ENCODE assay signal across 12 cellular contexts in genomic region chr5:75235711-75236110, GRCh38. TPM values are rescaled to one million over a fixed set of nuclear protein-coding genes. Genes with fewer than 3 reads are reported as not detected.
DNase-seq lines count a peak whose midpoint lies in the region; ATAC-seq and TF ChIP-seq lines count a peak whose summit lies in the region.
"Had no signal": no experiment of that assay in that cellular context is flagged by ENCODE, and none has a peak within 500 bp of the region (broad histone marks: within the 10 kb centered on the region; RNA-seq: fewer than 3 reads in every experiment).

No MANE protein-coding gene starts in this region.

- CTCF ChIA-PET in IMR-90 (lab: Yijun Ruan, JAX) = interaction anchor here (0.8 to 2.1 kb wide), 4 partner anchors 101 to 385 kb away, joined by 3 to 11 read pairs (median 4); partner anchors contain the start of gene HMGCR

- H2BK5ac ChIP-seq in IMR-90 (ENCODE audit: low read depth, low read length, poor library complexity, severe bottlenecking) (no peak overlapping the region), neuronal stem cell (ENCODE audit: low read length) (no peak overlapping the region)

- H3K9me3 ChIP-seq in IMR-90 (ENCODE audit: control insufficient read depth, insufficient read depth, low read length) (no peaks in the 10 kb centered on the region), neuronal stem cell (replicated peaks in 1 of 2; ENCODE audit: control insufficient read depth in 2 of 2, insufficient read depth in 1 of 2, low read depth in 1 of 2, low read length in 2 of 2) (no peaks in the 10 kb centered on the region)

- H3K23ac ChIP-seq in IMR-90 (ENCODE audit: low read depth, low read length) (no peak overlapping the region), neuronal stem cell (ENCODE audit: low read depth, low read length, poor library complexity) (no peak overlapping the region)

- H3K36me3 Mint-ChIP-seq in activated naive CD8-positive, alpha-beta T cell treated with anti-CD3 and anti-CD28 coated beads, Interleukin-2, amount 50 U/mL, for 24 hours (ENCODE audit: low read depth) = no peaks in the 10 kb centered on the region

- no peaks in the 10 kb centered on the region for H3K9me1 ChIP-seq in IMR-90 (ENCODE audit: insufficient read depth, low read length)

- no peaks in the 10 kb centered on the region for H4K20me1 ChIP-seq in IMR-90 (ENCODE audit: insufficient read depth, low read length)

- no peaks in the 10 kb centered on the region for H3K27me3 Mint-ChIP-seq in activated naive CD8-positive, alpha-beta T cell treated with anti-CD3 and anti-CD28 coated beads, Interleukin-2, amount 50 U/mL, for 24 hours

- H3K27ac ChIP-seq in IMR-90 (ENCODE audit: insufficient read depth, low read length) (no peak overlapping the region), neuronal stem cell (replicated peaks; ENCODE audit: low read length) (no peak overlapping the region)
- H3K27ac ChIP-seq: 22Rv1, cardiac muscle cell had no signal

- H3K18ac ChIP-seq in IMR-90 (ENCODE audit: low read depth, low read length) (no peak overlapping the region), neuronal stem cell (ENCODE audit: low read length) (no peak overlapping the region)

- TF ChIP-seq POLR2A in IMR-90 (IDR thresholded peaks at IDR 0.05; ENCODE audit: low read depth, low read length) = no peak

- H2BK120ac ChIP-seq in IMR-90 (ENCODE audit: low read depth, low read length) (no peak overlapping the region), neuronal stem cell (ENCODE audit: low read depth, low read length) (no peak overlapping the region)

- H2AK9ac ChIP-seq in IMR-90 (replicated peaks; ENCODE audit: low read depth, low read length, poor library complexity) = no peak overlapping the region

- H3K79me1 ChIP-seq in IMR-90 (ENCODE audit: low read depth in 1 of 2, low read length in 2 of 2) (no peaks in the 10 kb centered on the region), neuronal stem cell (ENCODE audit: low read depth, low read length) (no peaks in the 10 kb centered on the region)

- peak overlapping the region; percentile 86 for H3K4me3 Mint-ChIP-seq in activated naive CD8-positive, alpha-beta T cell treated with anti-CD3 and anti-CD28 coated beads, Interleukin-2, amount 50 U/mL, for 24 hours

- H2BK15ac ChIP-seq in IMR-90 (ENCODE audit: low read depth, low read length) (no peak overlapping the region), neuronal stem cell (ENCODE audit: low read length) (no peak overlapping the region)

- dilution Hi-C loops in IMR-90 (cut with HindIII; ENCODE audit: low sequenced_read_pairs, unreplicated experiment) = no loop called here

- H3K36me3 ChIP-seq in IMR-90 (ENCODE audit: control insufficient read depth, insufficient read depth, low read length) = no peaks in the 10 kb centered on the region
- no peaks in the 10 kb centered on the region for H3K36me3 ChIP-seq in neuronal stem cell (replicated peaks in 1 of 2; ENCODE audit: control insufficient read depth in 2 of 2, insufficient read depth in 2 of 2, low read length in 2 of 2)
- H3K36me3 ChIP-seq: cardiac muscle cell had no signal

- H3K4me1 Mint-ChIP-seq in activated naive CD8-positive, alpha-beta T cell treated with anti-CD3 and anti-CD28 coated beads, Interleukin-2, amount 50 U/mL, for 24 hours = peaks cover 19% of the 10 kb centered on the region

- DNase-seq in DMS53 (lab: John Stamatoyannopoulos, UW) (peak; percentile 40), DMS53 treated with DMSO at 0.1 percent for 48 hours (lab: John Stamatoyannopoulos, UW; ENCODE audit: unreplicated experiment) (no peak), IMR-90 (no peak), neuronal stem cell (ENCODE audit: low spot score) (no peak), NCI-H2081 treated with DMSO at 0.1 percent for 48 hours (lab: John Stamatoyannopoulos, UW) (no peak)
- DNase-seq in activated naive CD8-positive, alpha-beta T cell treated with anti-CD3 and anti-CD28 coated beads, Interleukin-2, amount 50 U/mL, for 24 hours = no peak
- DNase-seq: RPMI8226, small intestine had no signal

- ATAC-seq in IMR-90 (ENCODE audit: low read depth) = no peak
- ATAC-seq in activated naive CD8-positive, alpha-beta T cell treated with anti-CD3 and anti-CD28 coated beads, Interleukin-2, amount 50 U/mL, for 24 hours = no peak
- no peak for ATAC-seq in GM21717 (IDR thresholded peaks at IDR 0.05; ENCODE audit: unreplicated experiment)
- no peak for ATAC-seq in HG03159 (IDR thresholded peaks at IDR 0.05; ENCODE audit: unreplicated experiment)

- H3K4me2 ChIP-seq in IMR-90 (ENCODE audit: low read depth, low read length) (no peak overlapping the region), neuronal stem cell (ENCODE audit: insufficient read depth, low read length, poor library complexity, severe bottlenecking) (peak overlapping the region; percentile 57)

- no peak overlapping the region for H4K5ac ChIP-seq in IMR-90 (ENCODE audit: low read depth, low read length)

- no peak overlapping the region for H2BK20ac ChIP-seq in IMR-90 (ENCODE audit: low read depth, low read length)

- POLR2A ChIA-PET in IMR-90 (lab: Charles Lee; ENCODE audit: unreplicated experiment) = no interaction called here

- H3K4me1 ChIP-seq in IMR-90 (ENCODE audit: control insufficient read depth, insufficient read depth, low read length) (peaks cover 3% of the 10 kb centered on the region), neuronal stem cell (ENCODE audit: control insufficient read depth in 2 of 2, insufficient read depth in 1 of 2, low read depth in 1 of 2, low read length in 2 of 2) (peaks cover 5 to 7% of the 10 kb centered on the region in 2 donors)

- H2BK12ac ChIP-seq in neuronal stem cell (ENCODE audit: low read length) = no peak overlapping the region

- H3K56ac ChIP-seq in IMR-90 (ENCODE audit: extremely low read depth, insufficient read depth, low read length) = no peak overlapping the region

- H3K9ac ChIP-seq in IMR-90 (ENCODE audit: low read depth, low read length) = no peak overlapping the region
- no peak overlapping the region for H3K9ac ChIP-seq in neuronal stem cell (ENCODE audit: low read depth, low read length, poor library complexity)

- no peak for TF ChIP-seq RAD21 in IMR-90 (IDR thresholded peaks at IDR 0.05; ENCODE audit: low read length)

- in situ Hi-C loops in IMR-90 (cut with MboI; ENCODE audit: low sequenced_read_pairs) = no loop called here

- BruUV-seq in IMR-90 (replicated peaks; lab: Mats Ljungman, UMichigan) = no TSS peak

- H2AFZ ChIP-seq in IMR-90 (replicated peaks; ENCODE audit: low read length, poor library complexity) (no peak overlapping the region), neuronal stem cell (ENCODE audit: low read length) (peak overlapping the region; percentile 90)

- WGBS in IMR-90 (ENCODE audit: extremely low coverage in 2 of 2, insufficient read length in 1 of 2), 2 experiments = no CpG with 5 or more reads among the region's 4 CpGs
- no CpG with 5 or more reads among the region's 4 CpGs for WGBS in neuronal stem cell (ENCODE audit: extremely low coverage in 2 of 2, insufficient read length in 2 of 2, insufficient replicate concordance in 1 of 2), 2 donors

- H3K4ac ChIP-seq in IMR-90 (ENCODE audit: low read depth, low read length) = no peak overlapping the region
- H3K4ac ChIP-seq in neuronal stem cell (ENCODE audit: low read length) = no peak overlapping the region

- H3K4me3 ChIP-seq in IMR-90 (ENCODE audit: insufficient read depth, low read depth, low read length) = no peak overlapping the region
- peak overlapping the region in 1 of 2 donors; percentile 60 for H3K4me3 ChIP-seq in neuronal stem cell (ENCODE audit: low read length in 2 of 2)

- intact Hi-C loops in IMR-90 (cut with micrococcal nuclease) = loop anchor here (1.0 to 10.0 kb wide), 7 partner anchors 101 to 1022 kb away; no protein-coding TSS in a partner anchor

- H4K8ac ChIP-seq in IMR-90 (ENCODE audit: low read depth in 2 of 2, low read length in 2 of 2) (peak overlapping the region; percentile 89 to 97; a peak in 3 of 4 replicates), neuronal stem cell (ENCODE audit: low read depth, low read length) (no peak overlapping the region)

- no peak for TF ChIP-seq CTCF in IMR-90 (conservative IDR thresholded peaks at IDR 0.05; ENCODE audit: low read depth, low read length)

- H4K91ac ChIP-seq in IMR-90 (ENCODE audit: insufficient read depth, low read depth, low read length) (no peak overlapping the region), neuronal stem cell (ENCODE audit: low read depth, low read length, poor library complexity) (no peak overlapping the region)

- H3K27me3 ChIP-seq in IMR-90 (ENCODE audit: control insufficient read depth, insufficient read depth, low read length) (no peaks in the 10 kb centered on the region), neuronal stem cell (ENCODE audit: control insufficient read depth in 3 of 3, insufficient read depth in 3 of 3, low read depth in 1 of 3, low read length in 3 of 3) (no peaks in the 10 kb centered on the region)
- H3K27me3 ChIP-seq: cardiac muscle cell had no signal

- no peak overlapping the region for H2AK5ac ChIP-seq in IMR-90 (ENCODE audit: low read depth, low read length)
- H2AK5ac ChIP-seq in neuronal stem cell (ENCODE audit: low read depth, low read length) = no peak overlapping the region

- H3K27ac Mint-ChIP-seq in activated naive CD8-positive, alpha-beta T cell treated with anti-CD3 and anti-CD28 coated beads, Interleukin-2, amount 50 U/mL, for 24 hours = peak overlapping the region; percentile 99

- H3K9me3 Mint-ChIP-seq in activated naive CD8-positive, alpha-beta T cell treated with anti-CD3 and anti-CD28 coated beads, Interleukin-2, amount 50 U/mL, for 24 hours = no peaks in the 10 kb centered on the region

- H3K14ac ChIP-seq in IMR-90 (replicated peaks; ENCODE audit: low read depth, low read length) = no peak overlapping the region
- no peak overlapping the region for H3K14ac ChIP-seq in neuronal stem cell (ENCODE audit: low read length)

TF ChIP-seq in IMR-90, 13 proteins besides CTCF, POLR2A, EP300 and RAD21 (continues in another document):
- no peak for TF ChIP-seq CEBPB (IDR thresholded peaks at IDR 0.05; ENCODE audit: low read depth, low read length)
- no peak for TF ChIP-seq RFX5 (IDR thresholded peaks at IDR 0.05; ENCODE audit: low read depth, low read length)
- TF ChIP-seq NFE2L2 (IDR thresholded peaks at IDR 0.05; ENCODE audit: low read depth, low read length) = no peak
- no peak for TF ChIP-seq ELK1 (IDR thresholded peaks at IDR 0.05; ENCODE audit: borderline replicate concordance, low read depth, low read length)

RNA-seq across cellular contexts. Expression of gene ANKRD31, which starts 1.0 kb away (rescaled TPM):
- total RNA-seq in IMR-90 (2012; rRNA removed) = under 0.01 TPM in 2 replicates
- 0.02 TPM in 1 of 2 replicates, not detected in the other for polyA plus RNA-seq in IMR-90 (2012; rRNA removed)
- not detected in 2 replicates for polyA plus RNA-seq in IMR-90 (2012; cell fraction: cytosol; rRNA removed)
- polyA plus RNA-seq in IMR-90 (2012; cell fraction: nucleus; rRNA removed; ENCODE audit: low replicate concordance) = 0.02 TPM in 1 of 2 replicates, not detected in the other
- 0.14 TPM for polyA plus RNA-seq in neuronal stem cell (2013, experiment 1 of 2)
- 0.19 TPM for polyA plus RNA-seq in neuronal stem cell (2013, experiment 2 of 2)
